Comparison of ENCODE assay signal across 23 cellular contexts in genomic region chr12:91226-91625, GRCh38. TPM values are rescaled to one million over a fixed set of nuclear protein-coding genes. Genes with fewer than 3 reads are reported as not detected.
"Had no signal": no experiment of that assay in that cellular context is flagged by ENCODE, and none has a peak within 500 bp of the region (broad histone marks: within the 10 kb centered on the region; RNA-seq: fewer than 3 reads in every experiment).

No MANE protein-coding gene starts in this region.

- H3K27me3 ChIP-seq: heart left ventricle, hepatocyte, right lobe of liver, tibial nerve, upper lobe of right lung, uterus had no signal

- H3K4me1 ChIP-seq: esophagus muscularis mucosa, foreskin keratinocyte, gastroesophageal sphincter, heart left ventricle, left lung, lower lobe of right lung, right lobe of liver, tibial nerve, upper lobe of right lung, uterus had no signal

- FAIRE-seq: endothelial cell of umbilical vein, small intestine had no signal

- ATAC-seq: foreskin keratinocyte; gastroesophageal sphincter; heart left ventricle; left cardiac atrium; left lung; lower lobe of right lung; natural killer cell; right lobe of liver; stimulated activated naive B cell treated with anti-CD40 and anti-IgM and Interleukin-4, amounts not matched to agents 10 μg/mL and 1 μg/mL and 100 μg/mL, for 72 hours; upper lobe of right lung had no signal

- H3K4me3 ChIP-seq: coronary artery, esophagus muscularis mucosa, gastroesophageal sphincter, heart left ventricle, hepatocyte, left lung, lower lobe of right lung, right lobe of liver, thoracic aorta, tibial nerve, upper lobe of right lung, uterus had no signal

- H3K9me3 ChIP-seq: right lobe of liver, upper lobe of right lung, uterus had no signal

- H3K36me3 ChIP-seq: esophagus muscularis mucosa, gastroesophageal sphincter, heart left ventricle, left lung, lower lobe of right lung, right lobe of liver, thoracic aorta, tibial nerve, upper lobe of right lung, uterus had no signal

- DNase-seq: dermis blood vessel endothelial cell; effector memory CD4-positive, alpha-beta T cell; foreskin keratinocyte; heart left ventricle; left cardiac atrium; left lung; lower lobe of right lung; natural killer cell; right lobe of liver; small intestine; stimulated activated CD4-positive, alpha-beta T cell treated with anti-CD3 and anti-CD28 coated beads, Interleukin-15, amount 100 ng/mL, for 24 hours; stimulated activated CD4-positive, alpha-beta T cell treated with anti-CD3 and anti-CD28 coated beads, Interleukin-2, amount 100 ng/mL, for 48 hours; stimulated activated naive B cell treated with anti-CD40 and anti-IgM and Interleukin-4, amounts not matched to agents 10 μg/mL and 1 μg/mL and 100 μg/mL, for 72 hours; upper lobe of right lung; uterus had no signal

- H3K27ac ChIP-seq: coronary artery, esophagus muscularis mucosa, foreskin keratinocyte, gastroesophageal sphincter, heart left ventricle, hepatocyte, left lung, lower lobe of right lung, parathyroid adenoma, right lobe of liver, thoracic aorta, tibial nerve, upper lobe of right lung, uterus had no signal

RNA-seq across cellular contexts. Expression of gene IQSEC3, which starts 24.7 kb away (rescaled TPM):
- total RNA-seq: endothelial cell of umbilical vein, foreskin keratinocyte had no signal
- polyA plus RNA-seq: endothelial cell of umbilical vein, foreskin keratinocyte had no signal
